8 cellular contexts compared by ENCODE assay signal in the genomic region with DNA sequence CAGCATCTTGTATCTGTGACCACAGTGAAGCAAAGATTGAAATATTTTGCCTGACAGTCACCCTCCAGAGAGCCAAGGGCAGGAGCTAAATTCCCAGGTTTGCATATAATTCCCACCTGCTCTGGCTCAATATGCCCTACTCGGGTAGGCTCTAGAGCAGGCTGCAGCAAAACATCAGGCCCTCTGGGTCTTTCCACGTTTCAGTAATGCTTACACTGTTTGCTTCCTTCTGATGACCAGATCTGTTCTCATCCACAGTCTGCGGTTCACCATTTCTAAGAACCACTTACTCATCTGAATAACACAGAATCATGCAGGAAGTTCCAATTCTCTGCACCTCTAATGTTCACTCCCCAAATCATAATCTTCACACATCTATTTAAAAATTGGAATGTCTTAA.
DNase-seq lines count a peak whose midpoint lies in the region; ATAC-seq and TF ChIP-seq lines count a peak whose summit lies in the region.

No MANE protein-coding gene starts in this region.

- ATAC-seq in GM19455 (IDR thresholded peaks at IDR 0.05; ENCODE audit: unreplicated experiment), result peak; percentile 89
- ATAC-seq in HG03469 (IDR thresholded peaks at IDR 0.05; ENCODE audit: unreplicated experiment), result peak; percentile 84
- ATAC-seq in memory B cell (ENCODE audit: low read depth), result peak; percentile 66

- peaks cover 44% of the 10 kb centered on the region for H3K4me1 Mint-ChIP-seq in memory B cell

- DNase-seq in ACHN (peak; percentile 62), activated T-cell treated with anti-CD3 and anti-CD28 coated beads for 24 hours (ENCODE audit: low read depth) (peak; percentile 24), memory B cell (ENCODE audit: low spot score in 2 of 2) (no peak), pons (ENCODE audit: low spot score) (no peak), Ammon's horn (ENCODE audit: low spot score) (no peak), Peyer's patch (no peak)

- peaks cover 0 to under 1% (median 0%) of the 10 kb centered on the region in 4 donors for H3K4me1 ChIP-seq in Peyer's patch

- H3K4me3 ChIP-seq in Peyer's patch, result no peak overlapping the region

- TF ChIP-seq CTCF in Peyer's patch (IDR thresholded peaks at IDR 0.05), result no peak

- no peak overlapping the region for H3K4me3 Mint-ChIP-seq in memory B cell

- H3K36me3 Mint-ChIP-seq in memory B cell, result no peaks in the 10 kb centered on the region

- in situ Hi-C loops in ACHN (cut with HindIII; ENCODE audit: low pct_ligation_motif_present, low pct_unique_long_range_greater_than_20kb, low sequenced_read_pairs), result no loop called here

- no peak overlapping the region for H3K27ac ChIP-seq in Peyer's patch

- TF ChIP-seq POLR2A in Peyer's patch (IDR thresholded peaks at IDR 0.05), result no peak

- no peaks in the 10 kb centered on the region for H3K27me3 Mint-ChIP-seq in memory B cell

- no peaks in the 10 kb centered on the region for H3K27me3 ChIP-seq in Peyer's patch

- H3K9me3 ChIP-seq in Peyer's patch, result no peaks in the 10 kb centered on the region

- H3K27ac Mint-ChIP-seq in memory B cell, result peak overlapping the region; percentile 9

- H3K9me3 Mint-ChIP-seq in memory B cell, result no peaks in the 10 kb centered on the region

- no peaks in the 10 kb centered on the region for H3K36me3 ChIP-seq in Peyer's patch

Comparison
In these comparisons a context has a peak if more than half of its experiments do, and no peak if none do; other contexts are left out.
1. DNase-seq: peak in ACHN (single experiment) and activated T-cell treated with anti-CD3 and anti-CD28 coated beads for 24 hours (single experiment); none in memory B cell (0 of 2), pons (single experiment), Ammon's horn (single experiment) and Peyer's patch (0 of 3).
2. Peak in every context shown above with its lines, with median percentiles within 50 percentile points of each other: ATAC-seq.